ENCODE assay signal across 17 cellular contexts in the genomic region with DNA sequence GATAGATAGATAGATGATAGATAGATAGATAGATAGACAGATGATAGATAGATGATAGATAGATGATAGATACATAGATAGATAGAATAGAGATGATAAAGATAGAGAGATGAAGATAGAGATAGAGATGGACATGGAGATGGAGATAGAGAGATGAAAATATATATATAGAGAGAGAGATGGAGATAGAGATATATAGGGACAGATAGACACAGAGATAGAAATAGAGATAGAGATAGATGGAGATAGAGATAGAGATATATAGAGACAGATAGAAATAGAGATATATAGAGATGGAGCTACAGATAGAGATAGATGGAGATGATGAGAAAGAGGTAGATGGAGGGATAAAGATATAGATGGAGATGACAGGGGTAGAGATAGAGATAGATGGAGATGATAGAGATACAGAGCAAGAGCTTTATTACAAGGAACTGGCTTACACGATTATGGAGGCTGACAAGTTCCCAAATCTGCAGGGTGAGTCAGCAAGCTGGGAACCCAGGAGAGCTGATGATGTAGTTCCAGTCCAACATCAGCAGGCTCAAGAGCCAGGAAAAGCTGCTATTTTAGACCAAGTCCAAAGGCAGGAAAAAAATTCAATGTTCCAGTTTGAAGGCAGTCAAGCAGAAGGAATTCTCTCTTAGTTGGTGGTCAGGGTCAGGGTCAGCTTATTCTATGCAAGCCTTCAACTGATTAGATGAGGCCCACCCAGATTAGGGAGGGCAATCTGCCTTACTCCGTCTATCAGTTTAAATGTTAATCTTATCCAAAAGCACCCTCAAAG. TPM values are rescaled to one million over a fixed set of nuclear protein-coding genes. Genes with fewer than 3 reads are reported as not detected.
DNase-seq lines count a peak whose midpoint lies in the region; ATAC-seq and TF ChIP-seq lines count a peak whose summit lies in the region.
"Had no signal": no experiment of that assay in that cellular context is flagged by ENCODE, and none has a peak within 500 bp of the region (broad histone marks: within the 10 kb centered on the region; RNA-seq: fewer than 3 reads in every experiment).

No MANE protein-coding gene starts in this region.

- 47% methylated on average over 2 of the region's 2 CpGs for WGBS in right cardiac atrium

- ATAC-seq in natural killer cell (no peak), right cardiac atrium (peak; percentile 75 to 85)
- no peak for ATAC-seq in natural killer cell treated with Interleukin-12 subunit alpha and Interleukin-12 subunit beta and Interleukin-15 and Interleukin-18, amount 100 ng/mL, for 72 hours
- ATAC-seq: stimulated activated naive B cell treated with anti-CD40 and anti-IgM and Interleukin-4, amounts not matched to agents 10 μg/mL and 1 μg/mL and 100 μg/mL, for 72 hours had no signal

- no peak for DNase-seq in natural killer cell
- DNase-seq in natural killer cell treated with Interleukin-12 subunit alpha and Interleukin-12 subunit beta and Interleukin-15 and Interleukin-18, amount 100 ng/mL, for 72 hours (ENCODE audit: low spot score) = no peak
- DNase-seq in coronary artery (ENCODE audit: low spot score) = peak; percentile 86
- peak in 1 of 3 donors; percentile 44 for DNase-seq in right cardiac atrium
- no peak for DNase-seq in NCI-H748 treated with DMSO at 0.1 percent for 48 hours (lab: John Stamatoyannopoulos, UW)
- DNase-seq in NCI-H2227 (lab: John Stamatoyannopoulos, UW; ENCODE audit: unreplicated experiment) = no peak
- no peak for DNase-seq in NCI-H510A treated with DMSO at 0.1 percent for 48 hours (lab: John Stamatoyannopoulos, UW)
- no peak for DNase-seq in NCI-H2227 treated with DMSO at 0.1 percent for 48 hours (lab: John Stamatoyannopoulos, UW)
- DNase-seq: activated CD4-positive, CD25-positive, alpha-beta regulatory T cell treated with anti-CD3 and anti-CD28 coated beads, Interleukin-2, amount 50 U/mL, for 72 hours; brain microvascular endothelial cell; NCI-H1417 treated with DMSO at 0.1 percent for 48 hours; SHP77; spleen; stimulated activated naive B cell treated with anti-CD40 and anti-IgM and Interleukin-4, amounts not matched to agents 10 μg/mL and 1 μg/mL and 100 μg/mL, for 72 hours; T-helper 2 cell had no signal

- no peak overlapping the region for H3K4me3 Mint-ChIP-seq in natural killer cell
- no peak overlapping the region for H3K4me3 Mint-ChIP-seq in natural killer cell treated with Interleukin-12 subunit alpha and Interleukin-12 subunit beta and Interleukin-15 and Interleukin-18, amount 100 ng/mL, for 72 hours
- H3K4me3 Mint-ChIP-seq: activated naive CD4-positive, alpha-beta T cell treated with anti-CD3 and anti-CD28 coated beads, Interleukin-2, amount 50 U/mL, for 24 hours; stimulated activated naive B cell treated with anti-CD40 and anti-IgM and Interleukin-4, amounts not matched to agents 10 μg/mL and 1 μg/mL and 100 μg/mL, for 72 hours had no signal

- peaks cover 12% of the 10 kb centered on the region for H3K4me1 ChIP-seq in right cardiac atrium (ENCODE audit: control insufficient read depth, insufficient read depth, low read length)
- H3K4me1 ChIP-seq: spleen had no signal

- H3K27me3 ChIP-seq in right cardiac atrium (ENCODE audit: control insufficient read depth, insufficient read depth) = no peaks in the 10 kb centered on the region
- H3K27me3 ChIP-seq: brain microvascular endothelial cell had no signal

- TF ChIP-seq CTCF in natural killer cell (IDR thresholded peaks at IDR 0.05) (peak; percentile 9), coronary artery (IDR thresholded peaks at IDR 0.05) (no peak)

- H3K4me1 Mint-ChIP-seq in natural killer cell = no peaks in the 10 kb centered on the region
- H3K4me1 Mint-ChIP-seq in natural killer cell treated with Interleukin-12 subunit alpha and Interleukin-12 subunit beta and Interleukin-15 and Interleukin-18, amount 100 ng/mL, for 72 hours (ENCODE audit: low read depth in 2 of 2) = no peaks in the 10 kb centered on the region
- H3K4me1 Mint-ChIP-seq: activated naive CD4-positive, alpha-beta T cell treated with anti-CD3 and anti-CD28 coated beads, Interleukin-2, amount 50 U/mL, for 24 hours had no signal

- H3K27ac ChIP-seq in coronary artery (peak overlapping the region; percentile 81 to 82), right cardiac atrium (ENCODE audit: low read length) (peak overlapping the region; percentile 37)
- H3K27ac ChIP-seq: A549, brain microvascular endothelial cell, spleen had no signal

- intact Hi-C loops in natural killer cell (cut with micrococcal nuclease) (no loop called here), right cardiac atrium (cut with DNase I) (no loop called here)

- H3K4me3 ChIP-seq in coronary artery (no peak overlapping the region), right cardiac atrium (ENCODE audit: low read length) (no peak overlapping the region)
- H3K4me3 ChIP-seq: A549, spleen had no signal

- H3K27ac Mint-ChIP-seq in natural killer cell = no peak overlapping the region
- H3K27ac Mint-ChIP-seq in natural killer cell treated with Interleukin-12 subunit alpha and Interleukin-12 subunit beta and Interleukin-15 and Interleukin-18, amount 100 ng/mL, for 72 hours = no peak overlapping the region
- H3K27ac Mint-ChIP-seq: stimulated activated naive B cell treated with anti-CD40 and anti-IgM and Interleukin-4, amounts not matched to agents 10 μg/mL and 1 μg/mL and 100 μg/mL, for 72 hours had no signal

- peaks cover 2 to 5% of the 10 kb centered on the region in 2 donors for H3K9me3 Mint-ChIP-seq in natural killer cell
- H3K9me3 Mint-ChIP-seq in natural killer cell treated with Interleukin-12 subunit alpha and Interleukin-12 subunit beta and Interleukin-15 and Interleukin-18, amount 100 ng/mL, for 72 hours = no peaks in the 10 kb centered on the region
- H3K9me3 Mint-ChIP-seq: activated naive CD4-positive, alpha-beta T cell treated with anti-CD3 and anti-CD28 coated beads, Interleukin-2, amount 50 U/mL, for 24 hours had no signal

- no peaks in the 10 kb centered on the region for H3K36me3 Mint-ChIP-seq in natural killer cell
- H3K36me3 Mint-ChIP-seq in natural killer cell treated with Interleukin-12 subunit alpha and Interleukin-12 subunit beta and Interleukin-15 and Interleukin-18, amount 100 ng/mL, for 72 hours = no peaks in the 10 kb centered on the region
- H3K36me3 Mint-ChIP-seq: activated naive CD4-positive, alpha-beta T cell treated with anti-CD3 and anti-CD28 coated beads, Interleukin-2, amount 50 U/mL, for 24 hours had no signal

- H3K9me3 ChIP-seq in right cardiac atrium (ENCODE audit: control insufficient read depth, low read length) = no peaks in the 10 kb centered on the region
- H3K9me3 ChIP-seq: A549, spleen had no signal

- H3K27me3 Mint-ChIP-seq in natural killer cell (ENCODE audit: low read depth in 2 of 2) = peaks cover 18 to 39% of the 10 kb centered on the region in 2 donors
- H3K27me3 Mint-ChIP-seq in natural killer cell treated with Interleukin-12 subunit alpha and Interleukin-12 subunit beta and Interleukin-15 and Interleukin-18, amount 100 ng/mL, for 72 hours = peaks cover 28 to 62% of the 10 kb centered on the region in 2 donors

RNA-seq across cellular contexts. Expression of gene CAV1, which starts 37.1 kb away (rescaled TPM):
- total RNA-seq in natural killer cell (not detected), right cardiac atrium (100 to 1,000 TPM; 298 to 502 (median 380) TPM)
- total RNA-seq in natural killer cell treated with Interleukin-12 subunit alpha and Interleukin-12 subunit beta and Interleukin-15 and Interleukin-18, amount 100 ng/mL, for 72 hours = not detected
- polyA plus RNA-seq in right cardiac atrium = 269 TPM

Comparison
In these comparisons a context has a peak if more than half of its experiments do, and no peak if none do; other contexts are left out.
1. ATAC-seq: peak in right cardiac atrium (2 of 2); none in natural killer cell (0 of 3) and natural killer cell treated with Interleukin-12 subunit alpha and Interleukin-12 subunit beta and Interleukin-15 and Interleukin-18, amount 100 ng/mL, for 72 hours (0 of 2).
2. RNA of gene CAV1, which starts 37.1 kb away (total RNA-seq): 298 to 502 TPM in right cardiac atrium; not detected in natural killer cell treated with Interleukin-12 subunit alpha and Interleukin-12 subunit beta and Interleukin-15 and Interleukin-18, amount 100 ng/mL, for 72 hours and not detected in natural killer cell; every median in the first group is over 100 times any median in the second.